In the genomic region with DNA sequence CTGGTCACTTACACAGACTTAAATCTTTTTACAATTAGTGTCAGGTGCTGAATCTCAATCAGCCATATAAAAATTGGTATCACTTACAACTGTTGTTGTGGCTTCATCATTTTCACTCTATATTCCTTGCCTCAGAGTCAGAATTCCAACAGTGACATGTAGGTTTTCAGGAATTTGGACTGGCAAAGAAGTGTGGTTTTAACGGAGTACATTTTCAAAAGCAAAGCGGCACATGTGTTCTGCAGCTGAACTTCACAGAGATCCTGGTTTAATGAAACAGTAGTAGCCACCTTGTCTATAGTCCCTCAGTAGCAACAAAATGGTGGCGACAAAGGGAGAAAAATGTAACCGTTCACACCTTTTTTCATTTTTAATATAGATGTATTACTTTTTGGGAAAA, we compare ENCODE assay signal across 20 cellular contexts.
A peak's percentile ranks its signal among the peaks of the same experiment; 100 is the strongest.
DNase-seq lines count a peak whose midpoint lies in the region; ATAC-seq and TF ChIP-seq lines count a peak whose summit lies in the region.
"Had no signal": no experiment of that assay in that cellular context is flagged by ENCODE, and none has a peak within 500 bp of the region (broad histone marks: within the 10 kb centered on the region; RNA-seq: fewer than 3 reads in every experiment).

No MANE protein-coding gene starts in this region.

- no peak overlapping the region for H2BK12ac ChIP-seq in neuronal stem cell (ENCODE audit: low read length)

- H4K91ac ChIP-seq in neuronal stem cell (ENCODE audit: low read depth, low read length, poor library complexity) = no peak overlapping the region

- no peak overlapping the region for H4K8ac ChIP-seq in neuronal stem cell (ENCODE audit: low read depth, low read length)

- H3K4me1 Mint-ChIP-seq in GM23338 = peaks cover 2% of the 10 kb centered on the region; the same call in 1 of the 3 replicates
- H3K4me1 Mint-ChIP-seq: CD4-positive, CD25-positive, alpha-beta regulatory T cell had no signal

- TF ChIP-seq EP300 in stomach (IDR thresholded peaks at IDR 0.05) = no peak

- no peaks in the 10 kb centered on the region for H3K36me3 Mint-ChIP-seq in GM23338 (ENCODE audit: low read depth)
- H3K36me3 Mint-ChIP-seq: CD4-positive, CD25-positive, alpha-beta regulatory T cell had no signal

- no peaks in the 10 kb centered on the region for H3K9me3 Mint-ChIP-seq in GM23338

- H3K14ac ChIP-seq in neuronal stem cell (ENCODE audit: low read length) = no peak overlapping the region

- no peaks in the 10 kb centered on the region for H3K27me3 Mint-ChIP-seq in GM23338 (ENCODE audit: insufficient read depth, low read depth, poor library complexity)
- H3K27me3 Mint-ChIP-seq: CD4-positive, CD25-positive, alpha-beta regulatory T cell had no signal

- no peaks in the 10 kb centered on the region for H3K27me3 ChIP-seq in GM23338 (ENCODE audit: insufficient read depth)
- no peaks in the 10 kb centered on the region for H3K27me3 ChIP-seq in neuronal stem cell (ENCODE audit: control insufficient read depth in 3 of 3, insufficient read depth in 3 of 3, low read depth in 1 of 3, low read length in 3 of 3)
- no peaks in the 10 kb centered on the region for H3K27me3 ChIP-seq in stomach
- H3K27me3 ChIP-seq: SJCRH30 had no signal

- no peak overlapping the region for H3K18ac ChIP-seq in neuronal stem cell (ENCODE audit: low read length)

- TF ChIP-seq CTCF in GM23338 (conservative IDR thresholded peaks at IDR 0.05; ENCODE audit: low read depth in 2 of 2) = no peak
- no peak for TF ChIP-seq CTCF in stomach (IDR thresholded peaks at IDR 0.05)
- no peak for TF ChIP-seq CTCF in omental fat pad (IDR thresholded peaks at IDR 0.05)

- no peak overlapping the region for H3K4me3 ChIP-seq in GM23338
- H3K4me3 ChIP-seq in neuronal stem cell (ENCODE audit: low read length in 2 of 2) = no peak overlapping the region
- no peak overlapping the region for H3K4me3 ChIP-seq in stomach
- H3K4me3 ChIP-seq: A549, K562, SJCRH30 had no signal

- H2BK5ac ChIP-seq in neuronal stem cell (ENCODE audit: low read length) = no peak overlapping the region

- no peaks in the 10 kb centered on the region for H3F3A ChIP-seq in GM23338 (replicated peaks; ENCODE audit: low read depth)

- no peaks in the 10 kb centered on the region for H4K20me1 ChIP-seq in GM23338 (replicated peaks; ENCODE audit: insufficient read depth)

- H3K9me2 ChIP-seq in GM23338 (ENCODE audit: insufficient read depth) = no peaks in the 10 kb centered on the region

- TF ChIP-seq POLR2A in stomach (IDR thresholded peaks at IDR 0.05) = no peak

- WGBS in neuronal stem cell (ENCODE audit: extremely low coverage in 2 of 2, insufficient read length in 2 of 2, insufficient replicate concordance in 1 of 2), 2 donors = no CpG with 5 or more reads among the region's 4 CpGs
- 91 to 95% (median 93%) methylated on average over 4 of the region's 4 CpGs for WGBS in stomach, 5 donors

- no peak overlapping the region for H3K23ac ChIP-seq in neuronal stem cell (ENCODE audit: low read depth, low read length, poor library complexity)

- H3K9me3 ChIP-seq in neuronal stem cell (replicated peaks in 1 of 2; ENCODE audit: control insufficient read depth in 2 of 2, insufficient read depth in 1 of 2, low read depth in 1 of 2, low read length in 2 of 2) = no peaks in the 10 kb centered on the region
- no peaks in the 10 kb centered on the region for H3K9me3 ChIP-seq in stomach
- H3K9me3 ChIP-seq: A549, Caco-2, SJCRH30 had no signal

- H2BK120ac ChIP-seq in neuronal stem cell (ENCODE audit: low read depth, low read length) = no peak overlapping the region

- H3K79me2 ChIP-seq in GM23338 (replicated peaks; ENCODE audit: insufficient read depth) = no peaks in the 10 kb centered on the region

- no peak overlapping the region for H3K27ac ChIP-seq in GM23338 (ENCODE audit: low read depth)
- H3K27ac ChIP-seq in neuronal stem cell (replicated peaks; ENCODE audit: low read length) = no peak overlapping the region
- H3K27ac ChIP-seq in stomach = no peak overlapping the region
- H3K27ac ChIP-seq: A549, RWPE1, SJCRH30 had no signal

- H2AK5ac ChIP-seq in neuronal stem cell (ENCODE audit: low read depth, low read length) = no peak overlapping the region

- H2BK15ac ChIP-seq in neuronal stem cell (ENCODE audit: low read length) = no peak overlapping the region

- no peak for ATAC-seq in GM23338
- ATAC-seq in omental fat pad (ENCODE audit: low FRiP score) = no peak
- ATAC-seq: A549, HCT116, K562 had no signal

- H3K4me1 ChIP-seq in GM23338 (ENCODE audit: insufficient read depth) = no peaks in the 10 kb centered on the region
- no peaks in the 10 kb centered on the region for H3K4me1 ChIP-seq in neuronal stem cell (ENCODE audit: control insufficient read depth in 2 of 2, insufficient read depth in 1 of 2, low read depth in 1 of 2, low read length in 2 of 2)
- no peaks in the 10 kb centered on the region for H3K4me1 ChIP-seq in stomach
- H3K4me1 ChIP-seq: A549, Caco-2 had no signal

- no peak overlapping the region for H3K4ac ChIP-seq in neuronal stem cell (ENCODE audit: low read length)

- H2AFZ ChIP-seq in GM23338 (peak overlapping the region; percentile 56; the same call in 1 of the 2 replicates), neuronal stem cell (ENCODE audit: low read length) (peak overlapping the region; percentile 29)

- H3K79me1 ChIP-seq in neuronal stem cell (ENCODE audit: low read depth, low read length) = no peaks in the 10 kb centered on the region

- H3K4me3 Mint-ChIP-seq in GM23338 = no peak overlapping the region
- H3K4me3 Mint-ChIP-seq: CD4-positive, CD25-positive, alpha-beta regulatory T cell had no signal

- no peak overlapping the region for H3K27ac Mint-ChIP-seq in GM23338
- H3K27ac Mint-ChIP-seq: CD4-positive, CD25-positive, alpha-beta regulatory T cell had no signal

- peak; percentile 24 for DNase-seq in AG20443 (ENCODE audit: low spot score)
- no peak for DNase-seq in GM23338 (ENCODE audit: low spot score)
- DNase-seq in astrocyte of the hippocampus (ENCODE audit: low read depth, low spot score) = peak; percentile 56
- DNase-seq in neuronal stem cell (ENCODE audit: low spot score) = no peak
- no peak for DNase-seq in amniotic stem cell (lab: John Stamatoyannopoulos, UW)
- DNase-seq in NCI-H345 (lab: John Stamatoyannopoulos, UW) = no peak
- DNase-seq in stomach = no peak
- no peak for DNase-seq in omental fat pad (ENCODE audit: low spot score)
- DNase-seq: Caco-2; CD4-positive, CD25-positive, alpha-beta regulatory T cell; NCI-H1417 treated with DMSO at 0.1 percent for 48 hours; NCI-H2029; NCI-H2171 treated with DMSO at 0.1 percent for 48 hours; NCI-H510A; NCI-H774 had no signal

- no peaks in the 10 kb centered on the region for H3K36me3 ChIP-seq in GM23338 (ENCODE audit: insufficient read depth)
- H3K36me3 ChIP-seq in neuronal stem cell (replicated peaks in 1 of 2; ENCODE audit: control insufficient read depth in 2 of 2, insufficient read depth in 2 of 2, low read length in 2 of 2) = no peaks in the 10 kb centered on the region
- no peaks in the 10 kb centered on the region for H3K36me3 ChIP-seq in stomach
- H3K36me3 ChIP-seq: SJCRH30 had no signal

- H3K9ac ChIP-seq in neuronal stem cell (ENCODE audit: low read depth, low read length, poor library complexity) = no peak overlapping the region

- intact Hi-C loops in stomach (cut with DNase I; ENCODE audit: low total_unique reads) = no loop called here

- H3K4me2 ChIP-seq in GM23338 (no peak overlapping the region), neuronal stem cell (ENCODE audit: insufficient read depth, low read length, poor library complexity, severe bottlenecking) (no peak overlapping the region)
- H3K4me2 ChIP-seq: A549 had no signal

TF ChIP-seq in GM23338, 12 proteins besides CTCF, POLR2A, EP300 and RAD21 (continues in another document):
- no peak for TF ChIP-seq EZH2 (IDR thresholded peaks at IDR 0.05; ENCODE audit: low read depth, unreplicated experiment)
- TF ChIP-seq JUNB (IDR thresholded peaks at IDR 0.05; ENCODE audit: unreplicated experiment) = no peak
- TF ChIP-seq CREB1 (CRISPR knock-in tag; IDR thresholded peaks at IDR 0.05; ENCODE audit: low read depth) = no peak
- TF ChIP-seq EZH2phosphoT487 (IDR thresholded peaks at IDR 0.05; ENCODE audit: unreplicated experiment) = no peak
- no peak for TF ChIP-seq STAT1 (IDR thresholded peaks at IDR 0.05; ENCODE audit: unreplicated experiment)
- TF ChIP-seq NANOG (IDR thresholded peaks at IDR 0.05; ENCODE audit: borderline replicate concordance) = no peak
- TF ChIP-seq, protein P1, sequence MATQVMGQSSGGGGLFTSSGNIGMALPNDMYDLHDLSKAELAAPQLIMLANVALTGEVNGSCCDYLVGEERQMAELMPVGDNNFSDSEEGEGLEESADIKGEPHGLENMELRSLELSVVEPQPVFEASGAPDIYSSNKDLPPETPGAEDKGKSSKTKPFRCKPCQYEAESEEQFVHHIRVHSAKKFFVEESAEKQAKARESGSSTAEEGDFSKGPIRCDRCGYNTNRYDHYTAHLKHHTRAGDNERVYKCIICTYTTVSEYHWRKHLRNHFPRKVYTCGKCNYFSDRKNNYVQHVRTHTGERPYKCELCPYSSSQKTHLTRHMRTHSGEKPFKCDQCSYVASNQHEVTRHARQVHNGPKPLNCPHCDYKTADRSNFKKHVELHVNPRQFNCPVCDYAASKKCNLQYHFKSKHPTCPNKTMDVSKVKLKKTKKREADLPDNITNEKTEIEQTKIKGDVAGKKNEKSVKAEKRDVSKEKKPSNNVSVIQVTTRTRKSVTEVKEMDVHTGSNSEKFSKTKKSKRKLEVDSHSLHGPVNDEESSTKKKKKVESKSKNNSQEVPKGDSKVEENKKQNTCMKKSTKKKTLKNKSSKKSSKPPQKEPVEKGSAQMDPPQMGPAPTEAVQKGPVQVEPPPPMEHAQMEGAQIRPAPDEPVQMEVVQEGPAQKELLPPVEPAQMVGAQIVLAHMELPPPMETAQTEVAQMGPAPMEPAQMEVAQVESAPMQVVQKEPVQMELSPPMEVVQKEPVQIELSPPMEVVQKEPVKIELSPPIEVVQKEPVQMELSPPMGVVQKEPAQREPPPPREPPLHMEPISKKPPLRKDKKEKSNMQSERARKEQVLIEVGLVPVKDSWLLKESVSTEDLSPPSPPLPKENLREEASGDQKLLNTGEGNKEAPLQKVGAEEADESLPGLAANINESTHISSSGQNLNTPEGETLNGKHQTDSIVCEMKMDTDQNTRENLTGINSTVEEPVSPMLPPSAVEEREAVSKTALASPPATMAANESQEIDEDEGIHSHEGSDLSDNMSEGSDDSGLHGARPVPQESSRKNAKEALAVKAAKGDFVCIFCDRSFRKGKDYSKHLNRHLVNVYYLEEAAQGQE (IDR thresholded peaks at IDR 0.05; ENCODE audit: unreplicated experiment) = no peak

Comparison
In these comparisons a context has a peak if more than half of its experiments do, and no peak if none do; other contexts are left out.
1. DNase-seq: peak in AG20443 (single experiment) and astrocyte of the hippocampus (single experiment); none in GM23338 (single experiment), neuronal stem cell (single experiment), amniotic stem cell (single experiment), NCI-H345 (single experiment), stomach (single experiment) and omental fat pad (single experiment).